ENCODE assay signal across 8 cellular contexts in the genomic region with DNA sequence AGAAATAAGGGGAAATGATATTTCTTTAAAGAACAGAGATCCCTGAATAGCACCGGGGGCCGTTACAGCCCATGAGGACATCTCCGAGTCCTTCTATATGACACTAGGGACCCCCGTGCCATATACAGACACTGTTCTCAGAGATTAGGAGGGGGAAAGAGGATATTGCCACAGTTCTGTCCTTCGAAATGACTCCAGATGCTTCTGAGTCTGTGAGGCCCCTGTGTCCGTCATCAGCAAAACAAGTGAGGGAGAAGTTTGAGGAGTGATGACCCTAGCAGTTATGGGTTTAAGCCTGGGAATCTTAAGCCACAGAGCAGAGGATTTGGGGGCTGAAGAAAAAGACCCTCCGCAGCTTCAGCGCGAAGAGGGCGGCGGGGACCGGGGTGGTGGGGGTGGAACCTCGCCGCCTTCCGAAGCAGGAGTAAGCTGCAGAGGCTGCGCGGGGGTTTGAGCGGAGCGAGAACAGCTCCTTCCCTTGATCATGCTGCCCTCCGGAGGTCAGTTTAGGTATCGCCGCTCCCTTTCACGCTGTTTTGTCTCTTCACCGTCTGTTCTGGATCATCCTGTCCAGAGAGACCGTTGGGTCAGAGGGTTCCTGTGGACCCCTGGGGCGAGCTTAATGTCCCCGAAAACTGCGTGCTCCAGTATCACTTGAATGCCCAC. TPM values are rescaled to one million over a fixed set of nuclear protein-coding genes. Genes with fewer than 3 reads are reported as not detected.
DNase-seq lines count a peak whose midpoint lies in the region; ATAC-seq, FAIRE-seq and TF ChIP-seq lines count a peak whose summit lies in the region.

No MANE protein-coding gene starts in this region.

- 7% methylated on average over 28 of the region's 28 CpGs for WGBS in ectodermal cell, 2 experiments

- H3K27ac ChIP-seq in ectodermal cell (ENCODE audit: insufficient read depth, low read depth, low read length, poor library complexity, severe bottlenecking) (no peak overlapping the region), lower lobe of right lung (peak overlapping the region; percentile 92)

- intact Hi-C loops in lower lobe of right lung (cut with DNase I) = no loop called here

- H3K36me3 ChIP-seq in ectodermal cell (ENCODE audit: control insufficient read depth, insufficient read depth, low read length) = no peaks in the 10 kb centered on the region
- H3K36me3 ChIP-seq in lower lobe of right lung = peaks cover 23% of the 10 kb centered on the region

- H3K27me3 ChIP-seq in ectodermal cell (ENCODE audit: control insufficient read depth, insufficient read depth, low read length, poor library complexity, severe bottlenecking) = peaks cover 33% of the 10 kb centered on the region
- no peaks in the 10 kb centered on the region for H3K27me3 ChIP-seq in lower lobe of right lung (ENCODE audit: low read depth)

- H3K4me3 ChIP-seq in ectodermal cell (ENCODE audit: insufficient read depth, low read depth, low read length) = peak overlapping the region; percentile 39
- H3K4me3 ChIP-seq in lower lobe of right lung = peak overlapping the region; percentile 69

- ATAC-seq in GM18867 (IDR thresholded peaks at IDR 0.05; ENCODE audit: unreplicated experiment) (peak; percentile 26), lower lobe of right lung (peak; percentile 88 to 93)

- peak; percentile 77 for FAIRE-seq in HTR-8/SVneo (lab: Jason Lieb, UNC)

- DNase-seq in 8988T = peak; percentile 42
- DNase-seq in HTR-8/SVneo (ENCODE audit: insufficient read length, low spot score) = peak; percentile 78
- peak; percentile 43 for DNase-seq in NK-92 (lab: John Stamatoyannopoulos, UW; ENCODE audit: unreplicated experiment)
- peak; percentile 83 to 86 for DNase-seq in activated CD8-positive, alpha-beta memory T cell treated with anti-CD3 and anti-CD28 coated beads for 1 hour (ENCODE audit: extremely low read depth in 1 of 2, low read depth in 1 of 2)
- DNase-seq in lower lobe of right lung = peak; percentile 91
- peak; percentile 85 to 92 for DNase-seq in stimulated activated CD4-positive, alpha-beta T cell treated with anti-CD3 and anti-CD28 coated beads, Interleukin-4, amount 100 ng/mL, for 48 hours (ENCODE audit: low read depth in 2 of 2)

- H3K9me3 ChIP-seq in ectodermal cell (ENCODE audit: control insufficient read depth, low read length) = no peaks in the 10 kb centered on the region
- H3K9me3 ChIP-seq in lower lobe of right lung = no peaks in the 10 kb centered on the region

- H3K4me1 ChIP-seq in ectodermal cell (ENCODE audit: control insufficient read depth, insufficient read depth, low read length) = peaks cover 8% of the 10 kb centered on the region
- peaks cover 28% of the 10 kb centered on the region for H3K4me1 ChIP-seq in lower lobe of right lung

- peak; percentile 97 for TF ChIP-seq CTCF in lower lobe of right lung (IDR thresholded peaks at IDR 0.05)

RNA-seq across cellular contexts. Expression of gene VPS52, which starts 23.6 kb away (rescaled TPM):
- 58.2 TPM for polyA plus RNA-seq in ectodermal cell (2013, experiment 1 of 4)
- polyA plus RNA-seq in ectodermal cell (2013, experiment 2 of 4) = 59.1 TPM
- polyA plus RNA-seq in ectodermal cell (2013, experiment 3 of 4) = 54.7 TPM
- 69.5 TPM for polyA plus RNA-seq in ectodermal cell (2013, experiment 4 of 4)
- 59.7 TPM for total RNA-seq in lower lobe of right lung

RNA-seq across cellular contexts. Expression of gene RPS18, which starts 23.8 kb away (rescaled TPM):
- polyA plus RNA-seq in ectodermal cell (2013, experiment 1 of 4) = 3,794 TPM
- polyA plus RNA-seq in ectodermal cell (2013, experiment 2 of 4) = 3,592 TPM
- 3,922 TPM for polyA plus RNA-seq in ectodermal cell (2013, experiment 3 of 4)
- 4,303 TPM for polyA plus RNA-seq in ectodermal cell (2013, experiment 4 of 4)
- total RNA-seq in lower lobe of right lung = 1,662 TPM

RNA-seq across cellular contexts. Expression of gene B3GALT4, which starts 28.8 kb away (rescaled TPM):
- 1.3 TPM for polyA plus RNA-seq in ectodermal cell (2013, experiment 1 of 4)
- 2.3 TPM for polyA plus RNA-seq in ectodermal cell (2013, experiment 2 of 4)
- polyA plus RNA-seq in ectodermal cell (2013, experiment 3 of 4) = 1.7 TPM
- polyA plus RNA-seq in ectodermal cell (2013, experiment 4 of 4) = 2.5 TPM
- 19.6 TPM for total RNA-seq in lower lobe of right lung

RNA-seq across cellular contexts. Expression of gene RING1, which starts 39.8 kb away (rescaled TPM):
- polyA plus RNA-seq in ectodermal cell (2013, experiment 1 of 4) = 61.0 TPM
- polyA plus RNA-seq in ectodermal cell (2013, experiment 2 of 4) = 72.1 TPM
- 62.1 TPM for polyA plus RNA-seq in ectodermal cell (2013, experiment 3 of 4)
- 67.9 TPM for polyA plus RNA-seq in ectodermal cell (2013, experiment 4 of 4)
- 43.1 TPM for total RNA-seq in lower lobe of right lung

RNA-seq across cellular contexts. Expression of gene WDR46, which starts 40.9 kb away (rescaled TPM):
- polyA plus RNA-seq in ectodermal cell (2013, experiment 1 of 4) = 60.2 TPM
- 61.4 TPM for polyA plus RNA-seq in ectodermal cell (2013, experiment 2 of 4)
- polyA plus RNA-seq in ectodermal cell (2013, experiment 3 of 4) = 40.2 TPM
- polyA plus RNA-seq in ectodermal cell (2013, experiment 4 of 4) = 50.6 TPM
- 34.4 TPM for total RNA-seq in lower lobe of right lung
